In genomic region chr15:91936182-91936775, GRCh38 we compare ENCODE assay signal across 20 cellular contexts.
DNase-seq lines count a peak whose midpoint lies in the region; TF ChIP-seq lines count a peak whose summit lies in the region.
"Had no signal": no experiment of that assay in that cellular context is flagged by ENCODE, and none has a peak within 500 bp of the region (broad histone marks: within the 10 kb centered on the region; RNA-seq: fewer than 3 reads in every experiment).

No MANE protein-coding gene starts in this region.

- no peak overlapping the region for H3K9ac ChIP-seq in MM.1S (ENCODE audit: low read length)
- H3K9ac ChIP-seq: parathyroid adenoma had no signal

- in situ Hi-C loops in transverse colon (cut with MboI; ENCODE audit: low pct_ligation_motif_present in 1 of 4, low pct_unique_long_range_greater_than_20kb in 1 of 4, low sequenced_read_pairs in 3 of 4): no loop called here

- H3K36me3 ChIP-seq in MM.1S (replicated peaks; ENCODE audit: insufficient read depth, low read length): no peaks in the 10 kb centered on the region; the same call in 1 of the 2 replicates
- no peaks in the 10 kb centered on the region for H3K36me3 ChIP-seq in transverse colon
- no peaks in the 10 kb centered on the region for H3K36me3 ChIP-seq in CD8-positive, alpha-beta memory T cell (ENCODE audit: insufficient read depth, low read length)
- H3K36me3 ChIP-seq: left ventricle myocardium inferior had no signal

- H3K4me1 ChIP-seq in MM.1S (ENCODE audit: low read length) (peaks cover 11% of the 10 kb centered on the region), transverse colon (peaks cover 0 to 23% (median 14%) of the 10 kb centered on the region in 4 donors)
- peaks cover 3% of the 10 kb centered on the region for H3K4me1 ChIP-seq in CD8-positive, alpha-beta memory T cell (ENCODE audit: insufficient read depth, low read length)

- POLR2A ChIA-PET in CD8-positive, alpha-beta memory T cell (lab: Charles Lee): no interaction called here

- H3K4me2 ChIP-seq in MM.1S (ENCODE audit: low read depth, low read length): peak overlapping the region; percentile 18; the same call in 1 of the 2 replicates
- H3K4me2 ChIP-seq: hepatocyte had no signal

- no peak overlapping the region for H3K4me3 Mint-ChIP-seq in CD8-positive, alpha-beta memory T cell
- H3K4me3 Mint-ChIP-seq: activated T-cell treated with anti-CD3 and anti-CD28 coated beads, Interleukin-2, amount 50 U/mL, for 24 hours; nephron progenitor cell had no signal

- TF ChIP-seq CTCF in MM.1S (IDR thresholded peaks at IDR 0.05; ENCODE audit: low read length): no peak
- no peak for TF ChIP-seq CTCF in transverse colon (IDR thresholded peaks at IDR 0.05)

- no peaks in the 10 kb centered on the region for H3K27me3 ChIP-seq in MM.1S (replicated peaks; ENCODE audit: insufficient read depth, low read length)
- H3K27me3 ChIP-seq in transverse colon: no peaks in the 10 kb centered on the region
- H3K27me3 ChIP-seq in CD8-positive, alpha-beta memory T cell (ENCODE audit: insufficient read depth, low read length, poor library complexity, severe bottlenecking): no peaks in the 10 kb centered on the region
- H3K27me3 ChIP-seq: foreskin keratinocyte, hepatocyte had no signal

- H3K9me3 ChIP-seq in MM.1S (replicated peaks; ENCODE audit: insufficient read depth, low read length) (no peaks in the 10 kb centered on the region), transverse colon (no peaks in the 10 kb centered on the region)
- no peaks in the 10 kb centered on the region for H3K9me3 ChIP-seq in CD8-positive, alpha-beta memory T cell (ENCODE audit: low read length)

- H3K36me3 Mint-ChIP-seq in CD8-positive, alpha-beta memory T cell: no peaks in the 10 kb centered on the region

- peaks cover 0 to 5% (median 0%) of the 10 kb centered on the region in 5 donors for H3K9me3 Mint-ChIP-seq in CD8-positive, alpha-beta memory T cell

- no peak for DNase-seq in MM.1S
- peak; percentile 4 for DNase-seq in OCI-M1 (lab: John Stamatoyannopoulos, UW)
- peak; percentile 81 for DNase-seq in fibroblast of peridontal ligament (ENCODE audit: extremely low read depth)
- no peak for DNase-seq in transverse colon
- no peak for DNase-seq in CD8-positive, alpha-beta memory T cell
- DNase-seq in hippocampal formation (lab: John Stamatoyannopoulos, UW): no peak
- no peak for DNase-seq in NCI-H446 treated with DMSO at 0.1 percent for 48 hours (lab: John Stamatoyannopoulos, UW)
- DNase-seq: activated CD4-positive, CD25-positive, alpha-beta regulatory T cell treated with anti-CD3 and anti-CD28 coated beads, Interleukin-2, amount 50 U/mL, for 72 hours; activated T-cell treated with anti-CD3 and anti-CD28 coated beads, Interleukin-2, amount 50 U/mL, for 24 hours; AML-193; cortex of kidney; DND-41; foreskin keratinocyte; left ventricle myocardium inferior; midbrain; NCI-H510A; nephron progenitor cell; NK-92 treated with Interleukin-12 subunit alpha and Interleukin-12 subunit beta, amount 100 ng/mL, for 24 hours had no signal

- no peaks in the 10 kb centered on the region for H3F3A ChIP-seq in MM.1S (ENCODE audit: insufficient read depth, low read length)

- H2AFZ ChIP-seq in MM.1S (ENCODE audit: low read length): no peak overlapping the region
- H2AFZ ChIP-seq: hepatocyte, parathyroid adenoma had no signal

- H3K9me2 ChIP-seq in MM.1S (replicated peaks; ENCODE audit: insufficient read depth, low read length): no peaks in the 10 kb centered on the region

- 75 to 80% methylated on average over 3 to 7 of the region's 7 CpGs for WGBS in transverse colon (ENCODE audit: low coverage in 1 of 2), 2 donors

- peaks cover 35 to 73% (median 69%) of the 10 kb centered on the region in 3 donors for H3K4me1 Mint-ChIP-seq in CD8-positive, alpha-beta memory T cell

- TF ChIP-seq POLR2A in transverse colon (IDR thresholded peaks at IDR 0.05): no peak

- no peak for TF ChIP-seq EP300 in transverse colon (IDR thresholded peaks at IDR 0.05; ENCODE audit: low read depth)

- H3K27me3 Mint-ChIP-seq in CD8-positive, alpha-beta memory T cell: no peaks in the 10 kb centered on the region
- H3K27me3 Mint-ChIP-seq: activated T-cell treated with anti-CD3 and anti-CD28 coated beads, Interleukin-2, amount 50 U/mL, for 24 hours had no signal

- H3K27ac Mint-ChIP-seq in CD8-positive, alpha-beta memory T cell: no peak overlapping the region
- H3K27ac Mint-ChIP-seq: activated T-cell treated with anti-CD3 and anti-CD28 coated beads, Interleukin-2, amount 50 U/mL, for 24 hours; nephron progenitor cell had no signal

- H3K27ac ChIP-seq in MM.1S (ENCODE audit: low read length) (peak overlapping the region; percentile 30; the same call in 1 of the 2 replicates), transverse colon (peak overlapping the region in 3 of 4 donors; percentile 32 to 56 (median 44))
- H3K27ac ChIP-seq in CD8-positive, alpha-beta memory T cell (ENCODE audit: low read depth, low read length): no peak overlapping the region
- H3K27ac ChIP-seq: foreskin keratinocyte, hepatocyte, left ventricle myocardium inferior, parathyroid adenoma had no signal

- CTCF ChIA-PET in CD8-positive, alpha-beta memory T cell (lab: Charles Lee): no interaction called here

- intact Hi-C loops in transverse colon (cut with DNase I; ENCODE audit: low total_unique reads): no loop called here

- H4K20me1 ChIP-seq in MM.1S (ENCODE audit: insufficient read depth, low read length): no peaks in the 10 kb centered on the region

- H3K4me3 ChIP-seq in MM.1S (ENCODE audit: low read length): no peak overlapping the region
- no peak overlapping the region for H3K4me3 ChIP-seq in transverse colon
- no peak overlapping the region for H3K4me3 ChIP-seq in CD8-positive, alpha-beta memory T cell (ENCODE audit: low read length)
- H3K4me3 ChIP-seq: hepatocyte, left ventricle myocardium inferior had no signal

- peaks cover 9% of the 10 kb centered on the region; the same call in 1 of the 2 replicates for H3K79me2 ChIP-seq in MM.1S (ENCODE audit: low read length)
- H3K79me2 ChIP-seq: hepatocyte had no signal

Comparison
In these comparisons a context has a peak if more than half of its experiments do, and no peak if none do; other contexts are left out.
1. DNase-seq: peak in OCI-M1 (single experiment) and fibroblast of peridontal ligament (single experiment); none in MM.1S (single experiment), transverse colon (single experiment), CD8-positive, alpha-beta memory T cell (0 of 5), hippocampal formation (0 of 2) and NCI-H446 treated with DMSO at 0.1 percent for 48 hours (single experiment).